11 cellular contexts compared by ENCODE assay signal in the genomic region with DNA sequence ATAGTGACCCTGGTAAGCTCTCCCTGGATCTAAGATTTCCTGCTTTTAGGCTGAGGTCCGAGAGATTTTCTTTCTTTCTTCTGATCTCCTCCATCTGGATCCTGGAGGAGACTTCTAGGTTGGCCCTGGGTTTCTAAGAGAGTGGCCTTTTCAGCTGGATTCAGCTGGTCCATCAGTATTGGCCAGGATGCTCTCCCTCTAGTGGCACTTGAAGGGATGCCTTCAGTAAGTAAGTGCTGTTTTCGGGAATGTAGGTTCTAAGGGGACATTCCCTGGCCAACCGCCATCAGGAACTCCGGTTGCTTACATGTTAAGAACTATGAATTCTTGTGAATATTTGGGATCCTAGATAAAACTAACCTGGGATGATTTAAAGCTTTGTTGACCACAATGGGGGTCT. TPM values are rescaled to one million over a fixed set of nuclear protein-coding genes. Genes with fewer than 3 reads are reported as not detected.
DNase-seq lines count a peak whose midpoint lies in the region; ATAC-seq, FAIRE-seq and TF ChIP-seq lines count a peak whose summit lies in the region.
"Had no signal": no experiment of that assay in that cellular context is flagged by ENCODE, and none has a peak within 500 bp of the region (broad histone marks: within the 10 kb centered on the region; RNA-seq: fewer than 3 reads in every experiment).

No MANE protein-coding gene starts in this region.

- 26 to 38% methylated on average over 4 of the region's 4 CpGs for WGBS in heart right ventricle, 2 donors

- ATAC-seq in heart right ventricle = no peak
- ATAC-seq in Right ventricle myocardium inferior = no peak
- no peak for ATAC-seq in HG03196 (IDR thresholded peaks at IDR 0.05; ENCODE audit: unreplicated experiment)
- ATAC-seq in HG03108 (IDR thresholded peaks at IDR 0.05; ENCODE audit: unreplicated experiment) = no peak
- ATAC-seq: left cardiac atrium had no signal

- TF ChIP-seq CTCF in heart right ventricle (IDR thresholded peaks at IDR 0.05) (peak in 5 of 9 donors; percentile 12 to 46 (median 29)), fibroblast of mammary gland (conservative IDR thresholded peaks at IDR 0.05; ENCODE audit: control insufficient read depth, insufficient read depth, low read depth, low read length) (peak; percentile 55)

- intact Hi-C loops in heart right ventricle (cut with DNase I) = no loop called here
- intact Hi-C loops in Right ventricle myocardium inferior (cut with DNase I) = no loop called here

- DNase-seq in heart right ventricle = no peak
- DNase-seq in Right ventricle myocardium inferior (ENCODE audit: missing footprints) = no peak
- peak; percentile 44 for DNase-seq in OCI-M1 (lab: John Stamatoyannopoulos, UW)
- peak; percentile 15 for DNase-seq in fibroblast of mammary gland (ENCODE audit: low read depth)
- DNase-seq in urothelium cell line (ENCODE audit: low spot score) = peak; percentile 3
- DNase-seq in cortex of kidney (lab: John Stamatoyannopoulos, UW) = no peak
- DNase-seq: activated CD4-positive, CD25-positive, alpha-beta regulatory T cell; central memory CD4-positive, alpha-beta T cell; left cardiac atrium had no signal

- no peaks in the 10 kb centered on the region for H3K36me3 ChIP-seq in heart right ventricle

- FAIRE-seq in urothelium cell line (lab: Jason Lieb, UNC) = no peak

- H3K4me3 ChIP-seq in heart right ventricle (no peak overlapping the region), fibroblast of mammary gland (ENCODE audit: control insufficient read depth, low read depth, low read length) (no peak overlapping the region)

- no peaks in the 10 kb centered on the region for H3K9me3 ChIP-seq in heart right ventricle

- no peaks in the 10 kb centered on the region for H3K4me1 ChIP-seq in heart right ventricle

- H3K27ac ChIP-seq in heart right ventricle = no peak overlapping the region

- H3K27me3 ChIP-seq in heart right ventricle = peaks cover 0 to 21% (median 0%) of the 10 kb centered on the region in 7 donors

RNA-seq across cellular contexts. Expression of gene SERTM2, which starts 56.9 kb away (rescaled TPM):
- not detected for total RNA-seq in heart right ventricle
- polyA plus RNA-seq in heart right ventricle = not detected
- not detected for total RNA-seq in Right ventricle myocardium inferior
- total RNA-seq: left cardiac atrium had no signal

Comparison
In these comparisons a context has a peak if more than half of its experiments do, and no peak if none do; other contexts are left out.
1. DNase-seq: peak in OCI-M1 (single experiment), fibroblast of mammary gland (single experiment) and urothelium cell line (single experiment); none in heart right ventricle (0 of 2), Right ventricle myocardium inferior (single experiment) and cortex of kidney (single experiment).